In genomic region chr2:229821353-229821752, GRCh38 we compare ENCODE assay signal across 2 cellular contexts.
A peak's percentile ranks its signal among the peaks of the same experiment; 100 is the strongest.
TF ChIP-seq lines count a peak whose summit lies in the region.

No MANE protein-coding gene starts in this region.

TF ChIP-seq in HepG2, 621 proteins besides CTCF, POLR2A, EP300 and RAD21:
- TF ChIP-seq THAP8 (CRISPR knock-in tag; IDR thresholded peaks at IDR 0.05; ENCODE audit: borderline replicate concordance) (no peak), RBM22 (optimal IDR thresholded peaks at IDR 0.05; ENCODE audit: low read length) (peak; percentile 16), NKX3-1 (CRISPR knock-in tag; IDR thresholded peaks at IDR 0.05) (no peak), SP5 (CRISPR knock-in tag; IDR thresholded peaks at IDR 0.05; ENCODE audit: borderline replicate concordance, low read depth) (no peak), HOXA3 (CRISPR knock-in tag; IDR thresholded peaks at IDR 0.05) (no peak), DBP (CRISPR knock-in tag; IDR thresholded peaks at IDR 0.05; ENCODE audit: not compliant biosample characterization) (no peak), REL (CRISPR knock-in tag; conservative IDR thresholded peaks at IDR 0.05) (no peak), IKZF4 (CRISPR knock-in tag; IDR thresholded peaks at IDR 0.05; ENCODE audit: borderline replicate concordance, low read depth, not compliant biosample characterization) (no peak)

TF ChIP-seq in HEK293, 187 proteins besides CTCF, POLR2A, EP300 and RAD21:
- no peak for TF ChIP-seq SCRT1 (tag by site-specific recombination; IDR thresholded peaks at IDR 0.05; ENCODE audit: borderline replicate concordance)
- TF ChIP-seq PRDM6 (tag by site-specific recombination; IDR thresholded peaks at IDR 0.05), result peak; percentile 45; the same call in 1 of the 2 replicates
TF ChIP-seq in HEK293: peak in this region for 1.
